In the genomic region with DNA sequence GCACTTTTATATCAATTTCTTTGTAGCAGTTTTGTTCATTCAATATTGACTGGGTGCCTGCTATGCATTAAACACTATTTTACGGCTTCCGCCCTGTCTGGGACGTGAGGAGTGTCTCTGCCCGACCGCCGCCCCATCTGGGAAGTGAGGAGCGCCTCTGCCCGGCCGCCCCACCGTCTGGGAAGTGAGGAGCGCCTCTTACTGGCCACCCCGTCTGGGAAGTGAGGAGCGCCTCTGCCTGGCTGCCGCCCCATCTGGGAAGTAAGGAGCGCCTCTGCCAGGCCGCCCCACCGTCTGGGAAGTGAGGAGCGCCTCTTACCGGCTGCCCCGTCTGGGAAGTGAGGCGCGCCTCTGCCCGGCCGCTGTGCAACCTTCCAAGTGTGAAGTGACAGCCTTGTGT, we compare ENCODE assay signal across 17 cellular contexts.
A peak's percentile ranks its signal among the peaks of the same experiment; 100 is the strongest.
DNase-seq lines count a peak whose midpoint lies in the region; ATAC-seq and TF ChIP-seq lines count a peak whose summit lies in the region.
"Had no signal": no experiment of that assay in that cellular context is flagged by ENCODE, and none has a peak within 500 bp of the region (broad histone marks: within the 10 kb centered on the region; RNA-seq: fewer than 3 reads in every experiment).

No MANE protein-coding gene starts in this region.

- H3K27ac ChIP-seq in left ventricle myocardium inferior (replicated peaks) = peak overlapping the region; percentile 2
- no peak overlapping the region for H3K27ac ChIP-seq in GM23338 (ENCODE audit: low read depth)
- H3K27ac ChIP-seq in upper lobe of right lung = peak overlapping the region; percentile 18
- no peak overlapping the region for H3K27ac ChIP-seq in OCI-LY7 (ENCODE audit: low read depth, low read length, poor library complexity, severe bottlenecking)
- H3K27ac ChIP-seq: BLaER1, C4-2B had no signal

- H3K4me1 ChIP-seq in left ventricle myocardium inferior (peaks cover 62% of the 10 kb centered on the region), GM23338 (ENCODE audit: insufficient read depth) (peaks cover 16% of the 10 kb centered on the region), upper lobe of right lung (peaks cover 21% of the 10 kb centered on the region), OCI-LY7 (ENCODE audit: insufficient read depth, low read length, poor library complexity, severe bottlenecking) (no peaks in the 10 kb centered on the region)
- H3K4me1 ChIP-seq: BLaER1, Caco-2 had no signal

- intact Hi-C loops in left ventricle myocardium inferior (cut with micrococcal nuclease) (no loop called here), Right ventricle myocardium inferior (cut with DNase I) (loop anchor here (5.0 kb wide), 1 partner anchor 60 kb away; no protein-coding TSS in a partner anchor), upper lobe of right lung (cut with DNase I) (no loop called here), OCI-LY7 (cut with micrococcal nuclease; ENCODE audit: unreplicated experiment) (no loop called here)

- no peak overlapping the region for H2AFZ ChIP-seq in GM23338
- no peak overlapping the region for H2AFZ ChIP-seq in OCI-LY7 (ENCODE audit: low read length)

- no peaks in the 10 kb centered on the region for H4K20me1 ChIP-seq in GM23338 (replicated peaks; ENCODE audit: insufficient read depth)
- H4K20me1 ChIP-seq in OCI-LY7 (ENCODE audit: insufficient read depth, low read length) = no peaks in the 10 kb centered on the region
- H4K20me1 ChIP-seq: BLaER1 had no signal

- H3K4me1 Mint-ChIP-seq in GM23338 (peaks cover 38% of the 10 kb centered on the region), chondrocyte (ENCODE audit: low read depth) (peaks cover 52% of the 10 kb centered on the region)
- H3K4me1 Mint-ChIP-seq: B cell; CD4-positive, CD25-positive, alpha-beta regulatory T cell had no signal

- H3K36me3 ChIP-seq in left ventricle myocardium inferior (peaks cover 25% of the 10 kb centered on the region), GM23338 (ENCODE audit: insufficient read depth) (no peaks in the 10 kb centered on the region), upper lobe of right lung (peaks cover 14% of the 10 kb centered on the region), OCI-LY7 (ENCODE audit: insufficient read depth, low read length) (no peaks in the 10 kb centered on the region)
- H3K36me3 ChIP-seq: BLaER1 had no signal

- no peak overlapping the region; the same call in 1 of the 2 replicates for H3K27ac Mint-ChIP-seq in GM23338
- no peak overlapping the region for H3K27ac Mint-ChIP-seq in chondrocyte (ENCODE audit: unreplicated experiment)
- H3K27ac Mint-ChIP-seq: B cell; CD4-positive, CD25-positive, alpha-beta regulatory T cell; CD8-positive, alpha-beta T cell had no signal

- no peaks in the 10 kb centered on the region for H3K79me2 ChIP-seq in GM23338 (replicated peaks; ENCODE audit: insufficient read depth)
- H3K79me2 ChIP-seq in OCI-LY7 (ENCODE audit: insufficient read depth, low read depth, low read length) = no peaks in the 10 kb centered on the region

- TF ChIP-seq CTCF in left ventricle myocardium inferior (IDR thresholded peaks at IDR 0.05; ENCODE audit: borderline replicate concordance) = no peak
- TF ChIP-seq CTCF in GM23338 (conservative IDR thresholded peaks at IDR 0.05; ENCODE audit: low read depth in 2 of 2) = peak in 1 of 2 experiments; percentile 45; a peak in 2 of 4 replicates
- TF ChIP-seq CTCF in chondrocyte (IDR thresholded peaks at IDR 0.05) = no peak
- TF ChIP-seq CTCF in upper lobe of right lung (IDR thresholded peaks at IDR 0.05) = no peak
- TF ChIP-seq CTCF in OCI-LY7 (conservative IDR thresholded peaks at IDR 0.05; ENCODE audit: low read length) = no peak

- H3K4me3 Mint-ChIP-seq in GM23338 (no peak overlapping the region), chondrocyte (ENCODE audit: unreplicated experiment) (no peak overlapping the region)
- H3K4me3 Mint-ChIP-seq: B cell; CD4-positive, CD25-positive, alpha-beta regulatory T cell; CD8-positive, alpha-beta T cell; HFFc6 had no signal

- CTCF ChIA-PET in OCI-LY7 (lab: Charles Lee; ENCODE audit: unreplicated experiment) = no interaction called here

- BruUV-seq in OCI-LY7 (replicated peaks; lab: Mats Ljungman, UMichigan) = no TSS peak

- H3K9me3 Mint-ChIP-seq in GM23338 = peaks cover 3% of the 10 kb centered on the region; the same call in 1 of the 3 replicates
- no peaks in the 10 kb centered on the region for H3K9me3 Mint-ChIP-seq in chondrocyte (ENCODE audit: low read depth)
- H3K9me3 Mint-ChIP-seq: CD4-positive, CD25-positive, alpha-beta regulatory T cell; CD8-positive, alpha-beta T cell; HFFc6 had no signal

- H3K36me3 Mint-ChIP-seq in GM23338 (ENCODE audit: low read depth) (peaks cover 33% of the 10 kb centered on the region), chondrocyte (ENCODE audit: low read depth) (peaks cover 7% of the 10 kb centered on the region)
- H3K36me3 Mint-ChIP-seq: CD4-positive, CD25-positive, alpha-beta regulatory T cell; CD8-positive, alpha-beta T cell had no signal

- no peaks in the 10 kb centered on the region for H3K9me3 ChIP-seq in left ventricle myocardium inferior (replicated peaks)
- H3K9me3 ChIP-seq in upper lobe of right lung = no peaks in the 10 kb centered on the region
- no peaks in the 10 kb centered on the region for H3K9me3 ChIP-seq in OCI-LY7 (ENCODE audit: low read length)
- H3K9me3 ChIP-seq: BLaER1, Caco-2 had no signal

- H3K27me3 Mint-ChIP-seq in GM23338 (ENCODE audit: insufficient read depth, low read depth, poor library complexity) (peaks cover 6% of the 10 kb centered on the region), chondrocyte (ENCODE audit: low read depth) (no peaks in the 10 kb centered on the region)

- H3F3A ChIP-seq in GM23338 (replicated peaks; ENCODE audit: low read depth) = no peaks in the 10 kb centered on the region

- POLR2A ChIA-PET in OCI-LY7 (lab: Charles Lee) = no interaction called here

- H3K9me2 ChIP-seq in GM23338 (ENCODE audit: insufficient read depth) (no peaks in the 10 kb centered on the region), OCI-LY7 (ENCODE audit: insufficient read depth, low read length) (no peaks in the 10 kb centered on the region)

- H3K4me3 ChIP-seq in left ventricle myocardium inferior (no peak overlapping the region), GM23338 (no peak overlapping the region), upper lobe of right lung (no peak overlapping the region), OCI-LY7 (ENCODE audit: low read depth, low read length, poor library complexity, severe bottlenecking) (no peak overlapping the region)
- H3K4me3 ChIP-seq: BLaER1 had no signal

- H3K27me3 ChIP-seq in left ventricle myocardium inferior (ENCODE audit: low read depth) (no peaks in the 10 kb centered on the region), GM23338 (ENCODE audit: insufficient read depth) (no peaks in the 10 kb centered on the region), upper lobe of right lung (no peaks in the 10 kb centered on the region)
- H3K27me3 ChIP-seq: BLaER1 had no signal

- ATAC-seq in Right ventricle myocardium inferior (no peak), GM23338 (no peak), upper lobe of right lung (no peak)
- ATAC-seq: CD8-positive, alpha-beta T cell had no signal

- H3K4me2 ChIP-seq in GM23338 = no peak overlapping the region
- no peak overlapping the region for H3K4me2 ChIP-seq in OCI-LY7 (ENCODE audit: low read length)
- H3K4me2 ChIP-seq: BLaER1 had no signal

- DNase-seq in left ventricle myocardium inferior (no peak), Right ventricle myocardium inferior (ENCODE audit: missing footprints) (no peak), GM23338 (ENCODE audit: low spot score) (peak; percentile 39), chondrocyte (ENCODE audit: low spot score) (peak; percentile 75), upper lobe of right lung (no peak), OCI-LY7 (ENCODE audit: low spot score) (no peak), hypothalamus (lab: John Stamatoyannopoulos, UW) (no peak)
- DNase-seq: Caco-2; CD4-positive, CD25-positive, alpha-beta regulatory T cell; CD8-positive, alpha-beta T cell; DMS153; DND-41; H7; HFFc6 had no signal

TF ChIP-seq in GM23338, 12 proteins besides CTCF, POLR2A, EP300 and RAD21 (continues in another document):
- no peak for TF ChIP-seq EZH2 (IDR thresholded peaks at IDR 0.05; ENCODE audit: low read depth, unreplicated experiment)

Comparison
In these comparisons a context has a peak if more than half of its experiments do, and no peak if none do; other contexts are left out.
1. DNase-seq: peak in GM23338 (single experiment) and chondrocyte (single experiment); none in left ventricle myocardium inferior (single experiment), Right ventricle myocardium inferior (single experiment), upper lobe of right lung (single experiment), OCI-LY7 (single experiment) and hypothalamus (0 of 51).
2. H3K27ac ChIP-seq: peak in left ventricle myocardium inferior (single experiment) and upper lobe of right lung (single experiment); none in GM23338 (single experiment) and OCI-LY7 (single experiment).